ENCODE assay signal across 8 cellular contexts in genomic region chr21:45880097-45881068, GRCh38.
DNase-seq lines count a peak whose midpoint lies in the region; ATAC-seq and TF ChIP-seq lines count a peak whose summit lies in the region.

No MANE protein-coding gene starts in this region.

- intact Hi-C loops in PC-9 (cut with micrococcal nuclease; ENCODE audit: unreplicated experiment), result no loop called here

- no peaks in the 10 kb centered on the region for H3K9me3 ChIP-seq in PC-9 (ENCODE audit: insufficient read depth, low read depth)

- H3K27ac ChIP-seq in PC-9, result no peak overlapping the region
- H3K27ac ChIP-seq in substantia nigra (ENCODE audit: low read depth, low read length, poor library complexity, severe bottlenecking), result no peak overlapping the region

- H3K9me2 ChIP-seq in PC-9 (ENCODE audit: insufficient read depth), result no peaks in the 10 kb centered on the region

- POLR2A ChIA-PET in PC-9 (lab: Charles Lee; ENCODE audit: unreplicated experiment), result no interaction called here

- TF ChIP-seq CTCF in PC-9 (conservative IDR thresholded peaks at IDR 0.05) (peak; percentile 68), fibroblast of pulmonary artery (IDR thresholded peaks at IDR 0.05; ENCODE audit: low read length, missing control alignments) (peak; percentile 70)

- CTCF ChIA-PET in PC-9 (lab: Charles Lee), result interaction anchor here (0.7 kb wide), 1 partner anchor 764 kb away, joined by 3 read pairs; no protein-coding TSS in a partner anchor

- H3K4me2 ChIP-seq in PC-9, result no peak overlapping the region

- peak; percentile 69 for DNase-seq in CD1c-positive myeloid dendritic cell (ENCODE audit: extremely low spot score)
- peak; percentile 51 for DNase-seq in HS-27A (ENCODE audit: low read depth)
- DNase-seq in PC-9, result peak in 1 of 2 experiments; percentile 40
- DNase-seq in activated T-cell treated with anti-CD3 and anti-CD28 coated beads, Interleukin-2, amount 50 U/mL, for 48 hours, result peak; percentile 84 to 88
- DNase-seq in fibroblast of pulmonary artery (ENCODE audit: low read depth), result peak; percentile 80
- DNase-seq in non-pigmented ciliary epithelial cell (ENCODE audit: low read depth), result peak; percentile 36
- peak in 38 of 49 donors; percentile 10 to 82 (median 48) for DNase-seq in substantia nigra (lab: John Stamatoyannopoulos, UW)

- no TSS peak for BruUV-seq in PC-9 (replicated peaks; lab: Mats Ljungman, UMichigan)

- no peaks in the 10 kb centered on the region for H3K27me3 ChIP-seq in PC-9 (ENCODE audit: insufficient read depth, low read depth)

- no peaks in the 10 kb centered on the region for H3K36me3 ChIP-seq in PC-9 (ENCODE audit: low read depth)

- H3K4me1 ChIP-seq in PC-9 (replicated peaks; ENCODE audit: insufficient read depth), result peaks cover 9% of the 10 kb centered on the region

- H4K20me1 ChIP-seq in PC-9 (ENCODE audit: insufficient read depth), result no peaks in the 10 kb centered on the region

- no peaks in the 10 kb centered on the region for H3K79me2 ChIP-seq in PC-9 (ENCODE audit: low read depth)

- H3F3A ChIP-seq in PC-9 (ENCODE audit: insufficient read depth, low read depth), result no peaks in the 10 kb centered on the region

- no peak overlapping the region for H2AFZ ChIP-seq in PC-9

- no peak overlapping the region for H3K4me3 ChIP-seq in PC-9
- no peak overlapping the region for H3K4me3 ChIP-seq in fibroblast of pulmonary artery (replicated peaks; ENCODE audit: low read depth, low read length)

- no peak for ATAC-seq in GM21447 (IDR thresholded peaks at IDR 0.05; ENCODE audit: unreplicated experiment)
